ENCODE assay signal across 10 cellular contexts in the genomic region with DNA sequence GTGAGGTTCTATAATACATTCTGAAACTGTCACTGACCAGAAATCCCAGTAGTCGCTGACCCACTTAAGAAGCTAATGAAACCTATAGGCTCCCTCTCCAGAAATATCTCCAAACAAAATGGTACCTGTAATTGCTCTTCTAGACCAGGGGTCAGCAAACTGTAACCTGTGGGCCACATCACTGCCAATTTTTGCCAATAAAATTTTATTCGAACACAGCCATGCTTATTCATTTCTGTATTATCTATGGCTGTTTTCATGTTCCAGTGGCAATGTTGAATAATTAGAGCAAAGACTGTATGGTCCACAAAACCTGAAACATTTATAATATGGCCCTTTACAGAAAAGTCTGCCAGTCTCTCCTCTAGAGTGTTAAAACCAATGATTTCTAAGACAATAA.
"Had no signal": no experiment of that assay in that cellular context is flagged by ENCODE, and none has a peak within 500 bp of the region (broad histone marks: within the 10 kb centered on the region; RNA-seq: fewer than 3 reads in every experiment).

No MANE protein-coding gene starts in this region.

- H3K27ac ChIP-seq: GM23248, HL-60 had no signal

- H3K4me1 Mint-ChIP-seq: IgD-negative memory B cell had no signal

- DNase-seq: GM23248, GOT3, H7, HFFc6, KG1 had no signal

- ATAC-seq: HCT116, HepG2 had no signal

- H3K36me3 ChIP-seq: HAP-1 had no signal

- H3K27ac Mint-ChIP-seq: HFFc6, IgD-negative memory B cell had no signal

- FAIRE-seq: HepG2 had no signal

- H3K4me3 ChIP-seq: GM23248, HAP-1 had no signal

- H3K4me3 Mint-ChIP-seq: HFFc6, IgD-negative memory B cell had no signal

- H2AFZ ChIP-seq: GM23248 had no signal

- H3K9ac ChIP-seq: GM23248 had no signal
